Comparison of ENCODE assay signal across 8 cellular contexts in the genomic region with DNA sequence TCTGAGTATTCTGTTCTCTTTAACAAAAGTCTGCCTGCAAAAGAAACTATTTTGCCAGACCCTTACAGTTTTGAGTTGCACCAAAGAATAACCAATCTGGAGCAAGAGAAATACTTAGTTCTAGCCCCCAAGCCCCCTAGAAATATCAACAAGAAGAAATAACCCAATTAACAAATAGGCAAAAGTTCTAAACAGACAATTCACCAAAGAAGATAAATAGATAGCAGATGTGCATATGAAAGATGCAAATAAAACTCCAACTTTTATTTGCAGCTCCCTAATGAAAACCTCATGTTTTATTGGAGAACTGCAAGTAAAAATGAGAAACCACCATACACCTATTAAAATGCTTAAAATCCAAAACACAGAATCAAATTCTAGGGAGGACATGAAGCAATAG.
"Had no signal": no experiment of that assay in that cellular context is flagged by ENCODE, and none has a peak within 500 bp of the region (broad histone marks: within the 10 kb centered on the region; RNA-seq: fewer than 3 reads in every experiment).

No MANE protein-coding gene starts in this region.

- H3K9ac ChIP-seq: GM23248 had no signal

- H3K27ac ChIP-seq: GM23248 had no signal

- H3K4me3 ChIP-seq: GM23248, K562 had no signal

- H3K4me3 Mint-ChIP-seq: H9 had no signal

- H2AFZ ChIP-seq: GM23248 had no signal

- ATAC-seq: K562 had no signal

- FAIRE-seq: H1, H54, HTR-8/SVneo, K562 had no signal

- DNase-seq: GM23248, H9, HCEC 1CT, IMR-90 had no signal
